ENCODE assay signal across 13 cellular contexts in genomic region chr16:50756466-50756865, GRCh38.
"Had no signal": no experiment of that assay in that cellular context is flagged by ENCODE, and none has a peak within 500 bp of the region (broad histone marks: within the 10 kb centered on the region; RNA-seq: fewer than 3 reads in every experiment).

No MANE protein-coding gene starts in this region.

- H3K36me3 ChIP-seq: ovary had no signal

- H3K4me1 Mint-ChIP-seq: neural progenitor cell had no signal

- H3K4me3 Mint-ChIP-seq: activated CD4-positive, alpha-beta memory T cell treated with anti-CD3 and anti-CD28 coated beads for 36 hours; endodermal cell; memory B cell; neural progenitor cell had no signal

- H3K9me3 ChIP-seq: breast epithelium, esophagus muscularis mucosa, ovary, thoracic aorta had no signal

- DNase-seq: activated CD4-positive, alpha-beta memory T cell treated with anti-CD3 and anti-CD28 coated beads for 36 hours; activated T-cell treated with anti-CD3 and anti-CD28 coated beads, Interleukin-2, amount 50 U/mL, for 72 hours; endodermal cell; hypothalamus; ovary; stimulated activated CD4-positive, alpha-beta T cell treated with anti-CD3 and anti-CD28 coated beads, Interleukin-4, amount 100 ng/mL, for 1 hour; stimulated activated CD8-positive, alpha-beta memory T cell treated with anti-CD3 and anti-CD28 coated beads, Interleukin-4, amount 100 ng/mL, for 48 hours; stimulated activated naive CD8-positive, alpha-beta T cell treated with anti-CD3 and anti-CD28 coated beads, Interleukin-15, Interleukin-2, amounts not matched to agents 100 U/mL and 50 U/mL, for 24 hours had no signal

- ATAC-seq: activated T-cell treated with anti-CD3 and anti-CD28 coated beads, Interleukin-2, amount 50 U/mL, for 72 hours; stimulated activated naive CD8-positive, alpha-beta T cell treated with anti-CD3 and anti-CD28 coated beads, Interleukin-15, Interleukin-2, amounts not matched to agents 100 U/mL and 50 U/mL, for 24 hours had no signal

- H3K27me3 Mint-ChIP-seq: activated CD4-positive, alpha-beta memory T cell treated with anti-CD3 and anti-CD28 coated beads for 36 hours; memory B cell had no signal

- H3K4me3 ChIP-seq: breast epithelium, esophagus muscularis mucosa, neural progenitor cell, ovary, thoracic aorta had no signal

- H3K4me1 ChIP-seq: breast epithelium, neural progenitor cell had no signal

- H3K27ac Mint-ChIP-seq: endodermal cell, memory B cell, neural progenitor cell had no signal

- H3K9me3 Mint-ChIP-seq: activated CD4-positive, alpha-beta memory T cell treated with anti-CD3 and anti-CD28 coated beads for 36 hours; activated T-cell treated with anti-CD3 and anti-CD28 coated beads, Interleukin-2, amount 50 U/mL, for 72 hours; memory B cell; neural progenitor cell had no signal

- H3K27ac ChIP-seq: breast epithelium, esophagus muscularis mucosa, neural progenitor cell, ovary, thoracic aorta had no signal

- H3K27me3 ChIP-seq: breast epithelium, esophagus muscularis mucosa, neural progenitor cell, ovary had no signal
